In the genomic region with DNA sequence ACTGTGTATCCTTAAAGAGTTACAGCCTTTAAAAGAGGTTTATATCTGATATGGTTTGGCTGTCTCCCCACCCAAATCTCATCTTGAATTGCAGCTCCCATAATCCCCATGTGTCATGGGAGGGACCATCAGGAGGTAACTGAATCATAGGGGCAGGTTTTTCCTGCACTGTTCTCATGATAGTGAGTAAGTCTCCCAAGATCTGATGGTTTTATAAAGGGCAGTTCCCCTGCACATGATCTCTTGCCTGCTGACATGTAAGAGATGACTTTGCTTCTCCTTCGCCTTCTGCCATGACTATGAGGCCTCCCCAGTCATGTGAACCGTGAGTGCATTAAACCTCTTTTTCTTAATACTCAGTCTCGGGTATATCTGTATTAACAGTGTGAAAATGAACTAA, we compare ENCODE assay signal across 24 cellular contexts. TPM values are rescaled to one million over a fixed set of nuclear protein-coding genes. Genes with fewer than 3 reads are reported as not detected.
DNase-seq lines count a peak whose midpoint lies in the region; ATAC-seq, FAIRE-seq and TF ChIP-seq lines count a peak whose summit lies in the region.
"Had no signal": no experiment of that assay in that cellular context is flagged by ENCODE, and none has a peak within 500 bp of the region (broad histone marks: within the 10 kb centered on the region; RNA-seq: fewer than 3 reads in every experiment).

No MANE protein-coding gene starts in this region.

- H3K4me1 ChIP-seq in foreskin keratinocyte = no peaks in the 10 kb centered on the region
- no peaks in the 10 kb centered on the region for H3K4me1 ChIP-seq in kidney (ENCODE audit: control insufficient read depth in 1 of 2, insufficient read depth in 1 of 2, low read depth in 1 of 2, low read length in 2 of 2)

- H3K36me3 ChIP-seq in bronchial epithelial cell (ENCODE audit: control insufficient read depth, insufficient read depth, low read length) = no peaks in the 10 kb centered on the region
- no peaks in the 10 kb centered on the region for H3K36me3 ChIP-seq in kidney (ENCODE audit: control insufficient read depth in 1 of 2, insufficient read depth in 2 of 2, low read length in 2 of 2)

- DNase-seq in A172 (ENCODE audit: low spot score) (peak; percentile 18), HT1080 (ENCODE audit: low read depth) (peak; percentile 33), bronchial epithelial cell (ENCODE audit: low read depth) (peak; percentile 69), foreskin keratinocyte (peak in 1 of 2 donors; percentile 45), GF-D8 (lab: John Stamatoyannopoulos, UW) (no peak), kidney (no peak)
- DNase-seq in activated naive CD4-positive, alpha-beta T cell treated with Interleukin-2 at 50 U/mL for 16 hours = no peak
- DNase-seq: 8988T, AML-193, C1 segment of cervical spinal cord, DMS53, GM23248, MV-4-11, NCI-H1105 treated with DMSO at 0.1 percent for 48 hours, NCI-H2081, NCI-H2171, NCI-H446, NCI-H526 had no signal

- no peaks in the 10 kb centered on the region for H3K27me3 ChIP-seq in bronchial epithelial cell (ENCODE audit: control insufficient read depth, insufficient read depth, low read length)
- no peaks in the 10 kb centered on the region for H3K27me3 ChIP-seq in foreskin keratinocyte
- H3K27me3 ChIP-seq: SJSA1 had no signal

- ATAC-seq in foreskin keratinocyte (peak; percentile 88), HG03521 (IDR thresholded peaks at IDR 0.05; ENCODE audit: unreplicated experiment) (no peak)

- H3K27ac ChIP-seq in foreskin keratinocyte (no peak overlapping the region), kidney (ENCODE audit: low read depth in 2 of 2, low read length in 2 of 2) (no peak overlapping the region)
- H3K27ac ChIP-seq: GM23248, KMS-11, SJSA1 had no signal

- no peak overlapping the region for H3K9ac ChIP-seq in kidney (ENCODE audit: low read length in 2 of 2)
- H3K9ac ChIP-seq: GM23248, KMS-11 had no signal

- TF ChIP-seq CTCF in bronchial epithelial cell (IDR thresholded peaks at IDR 0.05; ENCODE audit: insufficient read depth, low read length, severe bottlenecking) (no peak), foreskin keratinocyte (conservative IDR thresholded peaks at IDR 0.05) (no peak), kidney (IDR thresholded peaks at IDR 0.05; ENCODE audit: borderline replicate concordance, extremely low read depth, insufficient read depth) (no peak)

- H3K4me3 ChIP-seq in bronchial epithelial cell (ENCODE audit: low read depth, low read length) = no peak overlapping the region
- no peak overlapping the region for H3K4me3 ChIP-seq in kidney (ENCODE audit: low read length in 2 of 2)
- H3K4me3 ChIP-seq: GM23248, HAP-1, SJSA1 had no signal

- H3K9me3 ChIP-seq in kidney (ENCODE audit: control insufficient read depth in 1 of 2, low read length in 2 of 2) = no peaks in the 10 kb centered on the region
- H3K9me3 ChIP-seq: HAP-1, SJSA1 had no signal

- intact Hi-C loops in kidney (cut with DNase I) = no loop called here

- FAIRE-seq in bronchial epithelial cell (lab: Jason Lieb, UNC) = no peak
- FAIRE-seq in kidney (lab: Jason Lieb, UNC) = no peak
- FAIRE-seq: D721Med, HTR-8/SVneo had no signal

RNA-seq across cellular contexts. Expression of a gene that starts 9.7 kb away (rescaled TPM):
- total RNA-seq in A172 (2014; rRNA removed; shearing (Covaris generic)) = 20.2 and 23.8 TPM in 2 replicates
- 6.2 and 6.5 TPM in 2 replicates for total RNA-seq in HT1080 (2014; rRNA removed; shearing (Covaris generic))
- 3.5 and 3.7 TPM in 2 replicates for polyA plus RNA-seq in HT1080 (2015; cell fraction: cytosol; rRNA removed)
- polyA plus RNA-seq in HT1080 (2015; cell fraction: nucleus; rRNA removed) = 5.0 and 5.2 TPM in 2 replicates
- total RNA-seq in bronchial epithelial cell = 0.79 and 1.7 TPM in 2 replicates
- total RNA-seq in foreskin keratinocyte = 1.8 and 2.6 TPM in 2 replicates
- 1.1 and 1.3 TPM in 2 replicates for polyA plus RNA-seq in foreskin keratinocyte
- 1.6 TPM for total RNA-seq in kidney
- polyA plus RNA-seq in kidney (ENCODE audit: insufficient read depth, low read depth, low replicate concordance) = 0.24 TPM

Comparison
In these comparisons a context has a peak if more than half of its experiments do, and no peak if none do; other contexts are left out.
1. DNase-seq: peak in A172 (single experiment), HT1080 (single experiment) and bronchial epithelial cell (single experiment); none in GF-D8 (single experiment), activated naive CD4-positive, alpha-beta T cell treated with Interleukin-2 at 50 U/mL for 16 hours (single experiment) and kidney (single experiment).